In genomic region chr2:128378231-128379020, GRCh38 we compare ENCODE assay signal across 1 cellular context.
TF ChIP-seq lines count a peak whose summit lies in the region.

No MANE protein-coding gene starts in this region.

TF ChIP-seq in WTC11, 78 proteins besides CTCF, POLR2A, EP300 and RAD21 (continued from another document):
- TF ChIP-seq TCF7 (CRISPR knock-in tag; IDR thresholded peaks at IDR 0.05; ENCODE audit: low read depth) (no peak), KAT7 (CRISPR knock-in tag; IDR thresholded peaks at IDR 0.05; ENCODE audit: borderline replicate concordance) (no peak), ZNF263 (CRISPR knock-in tag; IDR thresholded peaks at IDR 0.05; ENCODE audit: low read depth) (no peak), JAZF1 (CRISPR knock-in tag; IDR thresholded peaks at IDR 0.05) (no peak)
TF ChIP-seq in WTC11: peak in this region for 0.
